8 cellular contexts compared by ENCODE assay signal in genomic region chr9:130579738-130580463, GRCh38. TPM values are rescaled to one million over a fixed set of nuclear protein-coding genes. Genes with fewer than 3 reads are reported as not detected.
A peak's percentile ranks its signal among the peaks of the same experiment; 100 is the strongest.
DNase-seq lines count a peak whose midpoint lies in the region; ATAC-seq and TF ChIP-seq lines count a peak whose summit lies in the region.

No MANE protein-coding gene starts in this region.

- peaks cover 3% of the 10 kb centered on the region; the same call in 1 of the 2 replicates for H3K4me1 ChIP-seq in BE2C

- H3K27me3 ChIP-seq in BE2C = peaks cover 3% of the 10 kb centered on the region; the same call in 1 of the 2 replicates

- H3K4me3 ChIP-seq in BE2C (ENCODE audit: low read depth, low read length) (peak overlapping the region; percentile 96), choroid plexus epithelial cell (ENCODE audit: low read depth, low read length) (peak overlapping the region; percentile 92)

- TF ChIP-seq CTCF in BE2C (IDR thresholded peaks at IDR 0.05; ENCODE audit: low read depth, low read length) (no peak), choroid plexus epithelial cell (conservative IDR thresholded peaks at IDR 0.05; ENCODE audit: low read depth, low read length) (no peak), type B pancreatic cell (conservative IDR thresholded peaks at IDR 0.05) (no peak)

- no peaks in the 10 kb centered on the region for H3K36me3 Mint-ChIP-seq in type B pancreatic cell

- peaks cover 19% of the 10 kb centered on the region for H3K36me3 ChIP-seq in BE2C
- H3K36me3 ChIP-seq in KOPT-K1 (ENCODE audit: insufficient read depth, low read length) = peaks cover 28% of the 10 kb centered on the region

- no peaks in the 10 kb centered on the region for H3K9me3 Mint-ChIP-seq in type B pancreatic cell

- no peaks in the 10 kb centered on the region for H3K9me3 ChIP-seq in BE2C
- H3K9me3 ChIP-seq in KOPT-K1 (ENCODE audit: insufficient read depth, low read length, poor library complexity, severe bottlenecking) = no peaks in the 10 kb centered on the region

- ATAC-seq in GM21390 (IDR thresholded peaks at IDR 0.05; ENCODE audit: unreplicated experiment) = peak; percentile 35

- peak overlapping the region; percentile 82 for H3K27ac Mint-ChIP-seq in type B pancreatic cell

- peaks cover 5% of the 10 kb centered on the region for H3K27me3 Mint-ChIP-seq in type B pancreatic cell

- DNase-seq in BE2C (no peak), choroid plexus epithelial cell (ENCODE audit: low read depth) (peak; percentile 16), lung microvascular endothelial cell (ENCODE audit: low read depth in 2 of 2) (peak; percentile 23 to 27), type B pancreatic cell (ENCODE audit: extremely low spot score, unreplicated experiment) (no peak), H4 (ENCODE audit: low spot score) (no peak), NCI-H2196 treated with DMSO at 0.1 percent for 48 hours (lab: John Stamatoyannopoulos, UW; ENCODE audit: unreplicated experiment) (no peak)

- H3K4me3 Mint-ChIP-seq in type B pancreatic cell = peak overlapping the region; percentile 92

- H3K4me1 Mint-ChIP-seq in type B pancreatic cell (ENCODE audit: unreplicated experiment) = peaks cover 6% of the 10 kb centered on the region

- peak overlapping the region; percentile 78 for H3K27ac ChIP-seq in KOPT-K1 (ENCODE audit: low read depth, low read length, poor library complexity, severe bottlenecking)

RNA-seq across cellular contexts. Expression of gene FUBP3, which starts 0.5 kb away (rescaled TPM):
- 206 TPM for polyA plus RNA-seq in BE2C (2012; ENCODE audit: insufficient read depth, insufficient read length, low read depth)
- 24.4 and 27.8 TPM in 2 replicates for total RNA-seq in lung microvascular endothelial cell
- 59.3 and 62.3 TPM in 2 replicates for total RNA-seq in type B pancreatic cell (ENCODE audit: low replicate concordance)
- 30.7 and 36.0 TPM in 2 replicates for total RNA-seq in H4 (2014; rRNA removed; shearing (Covaris generic))

Comparison
In these comparisons a context has a peak if more than half of its experiments do, and no peak if none do; other contexts are left out.
1. DNase-seq: peak in choroid plexus epithelial cell (single experiment) and lung microvascular endothelial cell (2 of 2); none in BE2C (single experiment), type B pancreatic cell (single experiment), H4 (single experiment) and NCI-H2196 treated with DMSO at 0.1 percent for 48 hours (single experiment).